20 cellular contexts compared by ENCODE assay signal in genomic region chr5:118919016-118919415, GRCh38.
"Had no signal": no experiment of that assay in that cellular context is flagged by ENCODE, and none has a peak within 500 bp of the region (broad histone marks: within the 10 kb centered on the region; RNA-seq: fewer than 3 reads in every experiment).

No MANE protein-coding gene starts in this region.

- H3K4me1 Mint-ChIP-seq: central memory CD8-positive, alpha-beta T cell; naive thymus-derived CD4-positive, alpha-beta T cell; stimulated activated effector memory CD8-positive, alpha-beta T cell treated with anti-CD3 and anti-CD28 coated beads, Interleukin-12 subunit alpha, Interleukin-12 subunit beta, amount 100 ng/mL, for 72 hours had no signal

- H3K9me3 Mint-ChIP-seq: activated CD4-positive, alpha-beta T cell treated with anti-CD3 and anti-CD28 coated beads, Interleukin-2, amount 10 ng/mL, durations not matched to agents 7 days and 5 days; activated T-helper 2 cell treated with anti-CD3 and anti-CD28 coated beads, Interferon-gamma antibody, Interleukin-2, Interleukin-4, amounts not matched to agents 10 μg/mL and 5 μg/mL and 100 μg/mL, durations not matched to agents 14 hours and 24 hours and 36 hours; central memory CD8-positive, alpha-beta T cell; endodermal cell; stimulated activated effector memory CD8-positive, alpha-beta T cell treated with anti-CD3 and anti-CD28 coated beads, Interleukin-12 subunit alpha, Interleukin-12 subunit beta, amount 100 ng/mL, for 72 hours had no signal

- H3K9me3 ChIP-seq: neutrophil, thyroid gland had no signal

- H3K36me3 ChIP-seq: neutrophil, thyroid gland had no signal

- H3K27me3 ChIP-seq: foreskin keratinocyte, neutrophil, thyroid gland had no signal

- H3K36me3 Mint-ChIP-seq: stimulated activated effector memory CD8-positive, alpha-beta T cell treated with anti-CD3 and anti-CD28 coated beads, Interleukin-12 subunit alpha, Interleukin-12 subunit beta, amount 100 ng/mL, for 72 hours had no signal

- H3K4me1 ChIP-seq: foreskin keratinocyte, thyroid gland had no signal

- ATAC-seq: foreskin keratinocyte; left colon; naive thymus-derived CD4-positive, alpha-beta T cell; right cardiac atrium; stimulated activated effector memory CD8-positive, alpha-beta T cell treated with anti-CD3 and anti-CD28 coated beads, Interleukin-12 subunit alpha, Interleukin-12 subunit beta, amount 100 ng/mL, for 72 hours had no signal

- DNase-seq: activated CD4-positive, alpha-beta T cell treated with anti-CD3 and anti-CD28 coated beads, Interleukin-2, amount 10 ng/mL, durations not matched to agents 7 days and 5 days; activated CD4-positive, CD25-positive, alpha-beta regulatory T cell; activated CD8-positive, alpha-beta memory T cell treated with anti-CD3 and anti-CD28 coated beads for 24 hours; activated naive CD4-positive, alpha-beta T cell treated with anti-CD3 and anti-CD28 coated beads, Interleukin-2, amount 50 U/mL, for 16 hours; amniotic stem cell; dermis blood vessel endothelial cell; endodermal cell; erythroblast; foreskin keratinocyte; left colon; naive thymus-derived CD4-positive, alpha-beta T cell; right cardiac atrium; thyroid gland had no signal

- H3K27me3 Mint-ChIP-seq: activated CD4-positive, alpha-beta T cell treated with anti-CD3 and anti-CD28 coated beads, Interleukin-2, amount 10 ng/mL, durations not matched to agents 7 days and 5 days; brain; central memory CD8-positive, alpha-beta T cell; naive thymus-derived CD4-positive, alpha-beta T cell had no signal

- H3K27ac Mint-ChIP-seq: activated CD4-positive, alpha-beta T cell treated with anti-CD3 and anti-CD28 coated beads, Interleukin-2, amount 10 ng/mL, durations not matched to agents 7 days and 5 days; activated T-helper 2 cell treated with anti-CD3 and anti-CD28 coated beads, Interferon-gamma antibody, Interleukin-2, Interleukin-4, amounts not matched to agents 10 μg/mL and 5 μg/mL and 100 μg/mL, durations not matched to agents 14 hours and 24 hours and 36 hours; endodermal cell; naive thymus-derived CD4-positive, alpha-beta T cell; stimulated activated effector memory CD8-positive, alpha-beta T cell treated with anti-CD3 and anti-CD28 coated beads, Interleukin-12 subunit alpha, Interleukin-12 subunit beta, amount 100 ng/mL, for 72 hours had no signal

- H3K4me3 ChIP-seq: lung, smooth muscle cell, thyroid gland had no signal

- H3K4me3 Mint-ChIP-seq: activated CD4-positive, alpha-beta T cell treated with anti-CD3 and anti-CD28 coated beads, Interleukin-2, amount 10 ng/mL, durations not matched to agents 7 days and 5 days; brain; central memory CD8-positive, alpha-beta T cell; endodermal cell; naive thymus-derived CD4-positive, alpha-beta T cell; stimulated activated effector memory CD8-positive, alpha-beta T cell treated with anti-CD3 and anti-CD28 coated beads, Interleukin-12 subunit alpha, Interleukin-12 subunit beta, amount 100 ng/mL, for 72 hours had no signal

- H3K27ac ChIP-seq: foreskin keratinocyte, neutrophil, thyroid gland had no signal

- H3K4me2 ChIP-seq: smooth muscle cell had no signal
